Comparison of ENCODE assay signal across 17 cellular contexts in genomic region chr2:146634256-146635068, GRCh38.
DNase-seq lines count a peak whose midpoint lies in the region; ATAC-seq, FAIRE-seq and TF ChIP-seq lines count a peak whose summit lies in the region.
"Had no signal": no experiment of that assay in that cellular context is flagged by ENCODE, and none has a peak within 500 bp of the region (broad histone marks: within the 10 kb centered on the region; RNA-seq: fewer than 3 reads in every experiment).

No MANE protein-coding gene starts in this region.

- H3K9me3 Mint-ChIP-seq in osteocyte (ENCODE audit: unreplicated experiment), result no peaks in the 10 kb centered on the region
- H3K9me3 Mint-ChIP-seq: activated T-helper 17 cell treated with anti-CD3 and anti-CD28 coated beads, Interleukin-2, amount 50 U/mL, for 72 hours; T-helper 1 cell treated with Interleukin-12 subunit alpha and Interleukin-12 subunit beta and Interleukin-4 antibody, amounts not matched to agents 30 μg/mL and 1 μg/mL, for 36 hours had no signal

- CTCF ChIA-PET in BJ (lab: Yijun Ruan, JAX), result no interaction called here

- no peak for ATAC-seq in HG03039 (IDR thresholded peaks at IDR 0.05; ENCODE audit: unreplicated experiment)
- ATAC-seq: activated T-helper 17 cell treated with anti-CD3 and anti-CD28 coated beads, Interleukin-2, amount 50 U/mL, for 72 hours; stimulated activated naive CD8-positive, alpha-beta T cell treated with anti-CD3 and anti-CD28 coated beads, Interleukin-15, Interleukin-2, amounts not matched to agents 100 U/mL and 50 U/mL, for 24 hours had no signal

- peak; percentile 28 for DNase-seq in BJ (ENCODE audit: low read depth)
- DNase-seq in HTR-8/SVneo (ENCODE audit: insufficient read length, low spot score), result peak; percentile 42
- DNase-seq in bronchial epithelial cell (ENCODE audit: low read depth), result peak; percentile 97
- peak; percentile 95 for DNase-seq in kidney tubule cell (ENCODE audit: low spot score)
- no peak for DNase-seq in middle frontal gyrus (ENCODE audit: extremely low spot score, low spot score)
- no peak for DNase-seq in DMS114 treated with DMSO at 0.1 percent for 48 hours (lab: John Stamatoyannopoulos, UW; ENCODE audit: unreplicated experiment)
- no peak for DNase-seq in osteocyte (ENCODE audit: extremely low spot score, unreplicated experiment)
- DNase-seq: activated CD4-positive, alpha-beta T cell treated with anti-CD3 and anti-CD28 coated beads, Interleukin-2, amount 10 ng/mL, durations not matched to agents 7 days and 5 days; CD4-positive, CD25-positive, alpha-beta regulatory T cell; Kasumi-1; NCI-H2171; stimulated activated CD4-positive, alpha-beta T cell treated with anti-CD3 and anti-CD28 coated beads, Interleukin-4, amount 100 ng/mL, for 24 hours; stimulated activated naive CD8-positive, alpha-beta T cell treated with anti-CD3 and anti-CD28 coated beads, Interleukin-15, Interleukin-2, amounts not matched to agents 100 U/mL and 50 U/mL, for 24 hours had no signal

- H3K4me1 Mint-ChIP-seq in osteocyte (ENCODE audit: unreplicated experiment), result no peaks in the 10 kb centered on the region
- H3K4me1 Mint-ChIP-seq: activated CD4-positive, alpha-beta T cell treated with anti-CD3 and anti-CD28 coated beads, Interleukin-2, amount 10 ng/mL, durations not matched to agents 7 days and 5 days; activated T-helper 17 cell treated with anti-CD3 and anti-CD28 coated beads, Interleukin-2, amount 50 U/mL, for 72 hours; CD4-positive, CD25-positive, alpha-beta regulatory T cell had no signal

- FAIRE-seq in HTR-8/SVneo (lab: Jason Lieb, UNC) (peak; percentile 82), bronchial epithelial cell (lab: Jason Lieb, UNC) (no peak)
- FAIRE-seq: endometrium had no signal

- TF ChIP-seq CTCF in BJ (IDR thresholded peaks at IDR 0.05; ENCODE audit: insufficient read depth, low read depth, low read length), result no peak
- no peak for TF ChIP-seq CTCF in bronchial epithelial cell (IDR thresholded peaks at IDR 0.05; ENCODE audit: insufficient read depth, low read length, severe bottlenecking)
- no peak for TF ChIP-seq CTCF in osteocyte (IDR thresholded peaks at IDR 0.05)

- H3K27ac Mint-ChIP-seq in osteocyte (ENCODE audit: unreplicated experiment), result no peak overlapping the region
- H3K27ac Mint-ChIP-seq: activated CD4-positive, alpha-beta T cell treated with anti-CD3 and anti-CD28 coated beads, Interleukin-2, amount 10 ng/mL, durations not matched to agents 7 days and 5 days; activated T-helper 17 cell treated with anti-CD3 and anti-CD28 coated beads, Interleukin-2, amount 50 U/mL, for 72 hours; CD4-positive, CD25-positive, alpha-beta regulatory T cell; T-helper 1 cell treated with Interleukin-12 subunit alpha and Interleukin-12 subunit beta and Interleukin-4 antibody, amounts not matched to agents 30 μg/mL and 1 μg/mL, for 36 hours had no signal

- no peak overlapping the region for H3K4me3 Mint-ChIP-seq in osteocyte (ENCODE audit: unreplicated experiment)
- H3K4me3 Mint-ChIP-seq: activated CD4-positive, alpha-beta T cell treated with anti-CD3 and anti-CD28 coated beads, Interleukin-2, amount 10 ng/mL, durations not matched to agents 7 days and 5 days; activated T-helper 17 cell treated with anti-CD3 and anti-CD28 coated beads, Interleukin-2, amount 50 U/mL, for 72 hours; CD4-positive, CD25-positive, alpha-beta regulatory T cell; T-helper 1 cell treated with Interleukin-12 subunit alpha and Interleukin-12 subunit beta and Interleukin-4 antibody, amounts not matched to agents 30 μg/mL and 1 μg/mL, for 36 hours had no signal

- H3K4me3 ChIP-seq in BJ (ENCODE audit: low read depth, low read length), result no peak overlapping the region
- H3K4me3 ChIP-seq in bronchial epithelial cell (ENCODE audit: low read depth, low read length), result no peak overlapping the region

- H3K27me3 Mint-ChIP-seq in osteocyte (ENCODE audit: unreplicated experiment), result no peaks in the 10 kb centered on the region
- H3K27me3 Mint-ChIP-seq: activated CD4-positive, alpha-beta T cell treated with anti-CD3 and anti-CD28 coated beads, Interleukin-2, amount 10 ng/mL, durations not matched to agents 7 days and 5 days; activated T-helper 17 cell treated with anti-CD3 and anti-CD28 coated beads, Interleukin-2, amount 50 U/mL, for 72 hours; CD4-positive, CD25-positive, alpha-beta regulatory T cell had no signal

- H3K36me3 ChIP-seq in BJ (ENCODE audit: control insufficient read depth, insufficient read depth, low read length) (no peaks in the 10 kb centered on the region), bronchial epithelial cell (ENCODE audit: control insufficient read depth, insufficient read depth, low read length) (no peaks in the 10 kb centered on the region)

- no peaks in the 10 kb centered on the region for H3K36me3 Mint-ChIP-seq in osteocyte (ENCODE audit: unreplicated experiment)
- H3K36me3 Mint-ChIP-seq: CD4-positive, CD25-positive, alpha-beta regulatory T cell had no signal

- H3K27me3 ChIP-seq in BJ (ENCODE audit: control insufficient read depth, insufficient read depth, low read length) (no peaks in the 10 kb centered on the region), bronchial epithelial cell (ENCODE audit: control insufficient read depth, insufficient read depth, low read length) (no peaks in the 10 kb centered on the region)

- POLR2A ChIA-PET in BJ (lab: Charles Lee), result no interaction called here

Comparison
In these comparisons a context has a peak if more than half of its experiments do, and no peak if none do; other contexts are left out.
1. DNase-seq: peak in BJ (single experiment), HTR-8/SVneo (single experiment), bronchial epithelial cell (single experiment) and kidney tubule cell (single experiment); none in middle frontal gyrus (single experiment), DMS114 treated with DMSO at 0.1 percent for 48 hours (single experiment) and osteocyte (single experiment).